ENCODE assay signal across 22 cellular contexts in the genomic region with DNA sequence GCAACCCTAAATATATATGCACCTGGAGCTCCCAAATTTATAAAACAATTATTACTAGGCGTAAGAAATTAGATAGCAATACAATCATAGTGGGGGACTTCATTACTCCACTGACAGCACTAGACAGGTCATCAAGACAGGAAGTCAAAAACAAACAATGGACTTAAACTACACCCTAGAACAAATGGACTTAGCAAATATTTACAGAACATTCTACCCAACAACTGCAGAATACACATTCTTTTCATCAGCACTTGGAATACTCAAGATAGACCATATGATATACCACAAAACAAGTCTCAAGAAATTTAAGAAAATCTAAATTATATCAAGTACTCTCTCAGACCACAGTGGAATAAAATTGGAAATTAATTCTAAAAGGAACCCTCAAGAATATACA.
A peak's percentile ranks its signal among the peaks of the same experiment; 100 is the strongest.
DNase-seq lines count a peak whose midpoint lies in the region; ATAC-seq, FAIRE-seq and TF ChIP-seq lines count a peak whose summit lies in the region.
"Had no signal": no experiment of that assay in that cellular context is flagged by ENCODE, and none has a peak within 500 bp of the region (broad histone marks: within the 10 kb centered on the region; RNA-seq: fewer than 3 reads in every experiment).

No MANE protein-coding gene starts in this region.

- H3K9me3 ChIP-seq in HepG2 (ENCODE audit: low read length): no peaks in the 10 kb centered on the region
- no peaks in the 10 kb centered on the region for H3K9me3 ChIP-seq in right lobe of liver
- no peaks in the 10 kb centered on the region for H3K9me3 ChIP-seq in SU-DHL-6 (ENCODE audit: insufficient read depth, low read length)
- H3K9me3 ChIP-seq: A549 had no signal

- H3K4me1 Mint-ChIP-seq in memory B cell: peaks cover 51% of the 10 kb centered on the region
- H3K4me1 Mint-ChIP-seq: CD4-positive, alpha-beta memory T cell had no signal

- H3K4me2 ChIP-seq in HepG2 (ENCODE audit: low read depth, low read length) (no peak overlapping the region), SU-DHL-6 (ENCODE audit: low read depth, low read length, poor library complexity, severe bottlenecking) (peak overlapping the region; percentile 46)
- H3K4me2 ChIP-seq: A549 had no signal

- DNase-seq in HepG2 (ENCODE audit: low spot score) (peak; percentile 33), right lobe of liver (no peak), memory B cell (ENCODE audit: low spot score in 2 of 2) (no peak), NCI-H187 (lab: John Stamatoyannopoulos, UW) (no peak)
- DNase-seq: AML-193; CD4-positive, alpha-beta memory T cell; DMS153; DMS79; GF-D8; GOT3; H7; HFFc6; KG1 had no signal

- no peak for FAIRE-seq in HepG2 (lab: Jason Lieb, UNC)
- FAIRE-seq: A549, HTR-8/SVneo had no signal

- intact Hi-C loops in HepG2 (cut with micrococcal nuclease; ENCODE audit: unreplicated experiment) (no loop called here), right lobe of liver (cut with DNase I) (no loop called here)

- CTCF ChIA-PET in HepG2 (lab: Yijun Ruan, JAX; ENCODE audit: low intra/inter-chr PET ratio, low total read pairs): no interaction called here

- TF ChIP-seq EP300 in HepG2 (IDR thresholded peaks at IDR 0.05; ENCODE audit: low read depth in 2 of 2, low read length in 2 of 2) (no peak; a peak in 1 of 4 replicates), HepG2 (CRISPR knock-in tag; IDR thresholded peaks at IDR 0.05; ENCODE audit: borderline replicate concordance) (no peak)

- H2AFZ ChIP-seq in HepG2 (ENCODE audit: low read length) (no peak overlapping the region), SU-DHL-6 (ENCODE audit: low read depth, low read length, severe bottlenecking) (no peak overlapping the region)

- no peak for TF ChIP-seq POLR2A in HepG2 (IDR thresholded peaks at IDR 0.05; ENCODE audit: insufficient read depth in 1 of 2, low read depth in 2 of 2, low read length in 2 of 2)
- TF ChIP-seq POLR2A in right lobe of liver (IDR thresholded peaks at IDR 0.05): no peak

- 21% methylated on average over 1 of the region's 1 CpG for WGBS in HepG2 (ENCODE audit: low lambda C conversion rate)
- 75% methylated on average over 1 of the region's 1 CpG for WGBS in right lobe of liver (ENCODE audit: insufficient coverage, low coverage, low lambda C conversion rate, missing lambda C conversion rate)

- no peaks in the 10 kb centered on the region for H3K9me2 ChIP-seq in SU-DHL-6 (replicated peaks; ENCODE audit: insufficient read depth, low read length)

- H3K9me3 Mint-ChIP-seq in memory B cell: peaks cover 4% of the 10 kb centered on the region

- H3K79me2 ChIP-seq in HepG2 (ENCODE audit: insufficient read depth, low read length): no peaks in the 10 kb centered on the region
- peaks cover 85% of the 10 kb centered on the region for H3K79me2 ChIP-seq in SU-DHL-6 (ENCODE audit: insufficient read depth, low read length)

- H3K4me3 Mint-ChIP-seq in memory B cell: no peak overlapping the region
- H3K4me3 Mint-ChIP-seq: CD14-positive monocyte; CD4-positive, alpha-beta memory T cell; HFFc6 had no signal

- no peaks in the 10 kb centered on the region for H3K27me3 Mint-ChIP-seq in memory B cell

- no peak for ATAC-seq in HepG2
- ATAC-seq in right lobe of liver: no peak
- ATAC-seq in memory B cell (ENCODE audit: low read depth): no peak
- ATAC-seq in GM21528 (IDR thresholded peaks at IDR 0.05; ENCODE audit: low FRiP score, unreplicated experiment): no peak
- no peak for ATAC-seq in GM21381 (IDR thresholded peaks at IDR 0.05; ENCODE audit: unreplicated experiment)
- ATAC-seq: A549, HCT116 had no signal

- in situ Hi-C loops in HepG2 (cut with HindIII; ENCODE audit: extremely low pct_ligation_motif_present, low pct_unique_long_range_greater_than_20kb): no loop called here

- peaks cover 54% of the 10 kb centered on the region for H3K36me3 Mint-ChIP-seq in memory B cell
- H3K36me3 Mint-ChIP-seq: CD14-positive monocyte; CD4-positive, alpha-beta memory T cell had no signal

- H3K36me3 ChIP-seq in HepG2 (replicated peaks in 1 of 2; ENCODE audit: control insufficient read depth in 1 of 2, insufficient read depth in 2 of 2, low read length in 2 of 2) (peaks cover 0 to 3% of the 10 kb centered on the region in 2 experiments; a peak in 2 of 5 replicates), right lobe of liver (no peaks in the 10 kb centered on the region), SU-DHL-6 (ENCODE audit: low read length) (0 out of 2 replicates have a peak, but pooled peaks cover 6% of the 10 kb centered on the region)

- TF ChIP-seq CTCF in HepG2 (CRISPR knock-in tag; IDR thresholded peaks at IDR 0.05): no peak
- TF ChIP-seq CTCF in right lobe of liver (IDR thresholded peaks at IDR 0.05): no peak
- TF ChIP-seq CTCF in SU-DHL-6 (IDR thresholded peaks at IDR 0.05; ENCODE audit: insufficient read depth, low read length, poor library complexity, severe bottlenecking): no peak

- H3K4me3 ChIP-seq in HepG2 (replicated peaks in 1 of 3; ENCODE audit: insufficient read depth in 1 of 3, low read depth in 2 of 3, low read length in 3 of 3): no peak overlapping the region
- H3K4me3 ChIP-seq in right lobe of liver: no peak overlapping the region
- no peak overlapping the region for H3K4me3 ChIP-seq in SU-DHL-6 (ENCODE audit: insufficient read depth, low read length, poor library complexity, severe bottlenecking)
- H3K4me3 ChIP-seq: A549 had no signal

- no peak overlapping the region for H3K27ac ChIP-seq in HepG2 (ENCODE audit: extremely low read length, insufficient read depth, low read length)
- no peak overlapping the region for H3K27ac ChIP-seq in right lobe of liver
- peak overlapping the region; percentile 36; the same call in 1 of the 2 replicates for H3K27ac ChIP-seq in SU-DHL-6 (ENCODE audit: low read depth, low read length)
- H3K27ac ChIP-seq: 22Rv1, A549, HL-60 had no signal

- H3K9ac ChIP-seq in HepG2 (ENCODE audit: insufficient read depth, low read depth, low read length): no peak overlapping the region
- no peak overlapping the region for H3K9ac ChIP-seq in SU-DHL-6 (ENCODE audit: low read length)

- POLR2A ChIA-PET in HepG2 (lab: Yijun Ruan, JAX): no interaction called here

- TF ChIP-seq RAD21 in HepG2 (CRISPR knock-in tag; IDR thresholded peaks at IDR 0.05): no peak

- H3K27ac Mint-ChIP-seq in memory B cell: peak overlapping the region; percentile 69
- H3K27ac Mint-ChIP-seq: CD14-positive monocyte; CD4-positive, alpha-beta memory T cell; HFFc6 had no signal

- H4K20me1 ChIP-seq in HepG2 (ENCODE audit: insufficient read depth, low read length) (0 out of 2 replicates have a peak, but pooled peaks cover 3% of the 10 kb centered on the region), SU-DHL-6 (ENCODE audit: low read depth, low read length) (peaks cover 3% of the 10 kb centered on the region; the same call in 1 of the 2 replicates)

- no TSS peak for BruUV-seq in HepG2 (replicated peaks; lab: Mats Ljungman, UMichigan)

- H3K4me1 ChIP-seq in HepG2 (ENCODE audit: insufficient read depth, low read length) (peaks cover 32% of the 10 kb centered on the region), right lobe of liver (no peaks in the 10 kb centered on the region)
- H3K4me1 ChIP-seq: A549 had no signal

- H3K27me3 ChIP-seq in HepG2 (ENCODE audit: control insufficient read depth in 1 of 2, insufficient read depth in 2 of 2, low read length in 2 of 2) (no peaks in the 10 kb centered on the region), right lobe of liver (no peaks in the 10 kb centered on the region), SU-DHL-6 (ENCODE audit: low read length) (no peaks in the 10 kb centered on the region)

- H3F3A ChIP-seq in SU-DHL-6 (ENCODE audit: insufficient read depth): no peaks in the 10 kb centered on the region

TF ChIP-seq in HepG2, 621 proteins besides CTCF, POLR2A, EP300 and RAD21 (continues in another document):
- peak; percentile 35; the same call in 1 of the 2 replicates for TF ChIP-seq HMG20A (CRISPR knock-in tag; IDR thresholded peaks at IDR 0.05; ENCODE audit: borderline replicate concordance)
- TF ChIP-seq TBX3 (IDR thresholded peaks at IDR 0.05; ENCODE audit: borderline replicate concordance): peak; percentile 25; the same call in 1 of the 2 replicates
- no peak for TF ChIP-seq NCOA2 (CRISPR knock-in tag; IDR thresholded peaks at IDR 0.05)
- TF ChIP-seq RARA (CRISPR knock-in tag; IDR thresholded peaks at IDR 0.05): peak; percentile 50
- TF ChIP-seq SKI (IDR thresholded peaks at IDR 0.05; ENCODE audit: partially characterized antibody): peak; percentile 54
- TF ChIP-seq, protein P1, sequence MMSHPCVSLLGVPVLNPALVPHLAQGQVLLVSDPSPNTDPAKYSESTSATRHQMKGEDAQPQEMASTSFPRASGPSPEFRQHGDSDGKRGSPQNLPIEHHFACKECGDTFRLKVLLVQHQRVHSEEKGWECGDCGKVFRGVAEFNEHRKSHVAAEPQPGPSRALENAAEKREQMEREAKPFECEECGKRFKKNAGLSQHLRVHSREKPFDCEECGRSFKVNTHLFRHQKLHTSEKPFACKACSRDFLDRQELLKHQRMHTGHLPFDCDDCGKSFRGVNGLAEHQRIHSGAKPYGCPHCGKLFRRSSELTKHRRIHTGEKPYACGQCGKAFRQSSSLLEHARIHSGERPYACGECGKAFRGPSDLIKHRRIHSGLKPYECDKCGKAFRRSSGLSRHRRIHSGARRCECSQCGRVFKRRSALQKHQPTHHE (CRISPR knock-in tag; IDR thresholded peaks at IDR 0.05; ENCODE audit: borderline replicate concordance): no peak
- TF ChIP-seq, protein P2, sequence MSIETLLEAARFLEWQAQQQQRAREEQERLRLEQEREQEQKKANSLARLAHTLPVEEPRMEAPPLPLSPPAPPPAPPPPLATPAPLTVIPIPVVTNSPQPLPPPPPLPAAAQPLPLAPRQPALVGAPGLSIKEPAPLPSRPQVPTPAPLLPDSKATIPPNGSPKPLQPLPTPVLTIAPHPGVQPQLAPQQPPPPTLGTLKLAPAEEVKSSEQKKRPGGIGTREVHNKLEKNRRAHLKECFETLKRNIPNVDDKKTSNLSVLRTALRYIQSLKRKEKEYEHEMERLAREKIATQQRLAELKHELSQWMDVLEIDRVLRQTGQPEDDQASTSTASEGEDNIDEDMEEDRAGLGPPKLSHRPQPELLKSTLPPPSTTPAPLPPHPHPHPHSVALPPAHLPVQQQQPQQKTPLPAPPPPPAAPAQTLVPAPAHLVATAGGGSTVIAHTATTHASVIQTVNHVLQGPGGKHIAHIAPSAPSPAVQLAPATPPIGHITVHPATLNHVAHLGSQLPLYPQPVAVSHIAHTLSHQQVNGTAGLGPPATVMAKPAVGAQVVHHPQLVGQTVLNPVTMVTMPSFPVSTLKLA (IDR thresholded peaks at IDR 0.05): no peak
- no peak for TF ChIP-seq ZNF124 (CRISPR knock-in tag; IDR thresholded peaks at IDR 0.05)
- 0 out of 2 replicates have a peak, but pooled peaks have one; percentile 17 for TF ChIP-seq SAP130 (CRISPR knock-in tag; IDR thresholded peaks at IDR 0.05; ENCODE audit: low read depth)
- no peak for TF ChIP-seq FOXP1 (IDR thresholded peaks at IDR 0.05)
- peak; percentile 33; the same call in 1 of the 2 replicates for TF ChIP-seq FOXP1 (CRISPR knock-in tag; IDR thresholded peaks at IDR 0.05)
